ENCODE assay signal across 1 cellular context in the genomic region with DNA sequence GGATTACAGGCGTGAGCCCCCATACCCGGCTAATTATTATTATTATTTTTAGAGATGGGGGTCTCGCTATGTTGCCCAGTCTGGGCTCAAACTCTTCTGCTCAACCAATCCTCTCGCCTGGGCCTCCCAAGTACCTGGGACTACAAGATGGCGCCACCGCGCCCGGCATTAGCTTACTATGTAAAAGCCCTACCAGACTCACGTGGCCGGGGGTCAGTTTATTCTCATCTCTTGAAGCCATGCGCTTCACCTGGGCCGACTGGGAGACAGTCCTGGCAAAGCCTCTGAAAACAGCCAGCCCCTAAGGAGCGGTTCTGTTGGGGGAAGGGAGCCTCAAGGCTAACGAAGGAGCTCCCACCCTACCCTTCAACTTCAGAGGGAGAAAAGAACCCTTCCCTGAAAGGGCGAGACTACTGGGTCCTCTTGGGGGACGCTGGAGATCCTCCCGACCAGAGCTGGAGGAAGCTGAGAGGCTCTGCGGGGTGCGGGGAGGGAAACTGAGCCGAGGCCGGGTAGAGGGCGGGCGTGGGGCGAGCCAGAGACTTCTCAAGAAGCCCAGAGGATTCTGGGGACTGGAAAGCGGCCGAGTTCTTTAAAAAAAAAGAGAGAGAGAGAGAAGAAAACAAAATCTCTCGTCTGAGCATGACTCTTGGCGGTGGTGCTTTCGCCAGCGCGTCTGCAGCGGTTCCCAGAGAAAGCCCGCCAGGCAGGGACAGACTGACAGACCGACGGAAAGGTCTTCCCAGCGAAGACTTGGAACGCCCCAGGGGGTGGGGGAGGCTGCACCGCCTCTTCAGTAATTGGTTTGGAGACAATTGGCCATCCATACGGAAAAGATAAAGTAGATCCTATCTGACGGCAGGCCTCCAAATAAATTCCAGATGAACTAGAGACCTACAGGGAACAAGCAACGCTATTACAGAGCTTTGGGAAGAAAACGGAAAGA.
TF ChIP-seq lines count a peak whose summit lies in the region.

No MANE protein-coding gene starts in this region.

TF ChIP-seq in K562, 482 proteins besides CTCF, POLR2A, EP300 and RAD21 (continued from another document):
- TF ChIP-seq RERE (CRISPR knock-in tag; IDR thresholded peaks at IDR 0.05; ENCODE audit: borderline replicate concordance) (no peak), SPI1 (IDR thresholded peaks at IDR 0.05; ENCODE audit: borderline replicate concordance, low read depth, low read length) (no peak), KAT7 (CRISPR knock-in tag; IDR thresholded peaks at IDR 0.05; ENCODE audit: borderline replicate concordance) (no peak), NCOA6 (IDR thresholded peaks at IDR 0.05) (no peak), MTA2 (IDR thresholded peaks at IDR 0.05; ENCODE audit: low read depth) (no peak), KAT2B (IDR thresholded peaks at IDR 0.05; ENCODE audit: low read depth, low read length) (no peak), CHD1 (IDR thresholded peaks at IDR 0.05; ENCODE audit: low read length) (no peak), ZNF146 (CRISPR knock-in tag; IDR thresholded peaks at IDR 0.05; ENCODE audit: unreplicated experiment) (no peak), SAFB (IDR thresholded peaks at IDR 0.05; ENCODE audit: borderline replicate concordance, low read depth, low read length) (no peak), ZBTB7A (IDR thresholded peaks at IDR 0.05; ENCODE audit: borderline replicate concordance, control insufficient read depth, low read depth, low read length) (no peak), ZNF766 (CRISPR knock-in tag; conservative IDR thresholded peaks at IDR 0.05) (no peak)
